In the genomic region with DNA sequence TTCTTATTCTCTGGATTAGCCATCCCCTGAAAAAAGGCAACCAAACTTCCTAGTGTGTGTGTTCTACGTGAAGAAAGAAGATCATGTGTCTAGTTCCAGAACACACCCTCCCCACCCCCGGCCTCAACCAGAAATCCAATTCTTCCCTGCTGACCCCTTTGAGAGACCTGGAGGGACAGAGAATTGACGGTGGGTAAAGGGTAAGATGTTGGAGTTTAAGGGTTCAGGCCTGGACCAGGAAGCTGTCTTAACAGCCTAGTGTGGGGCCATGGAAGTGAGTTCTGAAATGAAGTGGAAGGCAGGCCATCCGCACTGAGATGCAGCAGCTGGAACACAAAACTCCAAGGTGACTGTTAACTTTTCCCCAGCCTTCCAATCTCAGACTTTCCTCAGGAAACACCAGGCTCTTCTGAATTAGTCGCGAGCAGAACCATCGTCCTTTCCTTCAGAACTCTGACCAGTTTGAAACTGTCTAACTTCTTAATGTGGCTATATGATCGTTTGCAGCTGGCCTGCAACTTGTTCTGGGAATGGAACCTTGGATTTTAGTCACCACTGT, we compare ENCODE assay signal across 8 cellular contexts. TPM values are rescaled to one million over a fixed set of nuclear protein-coding genes. Genes with fewer than 3 reads are reported as not detected.
DNase-seq lines count a peak whose midpoint lies in the region; ATAC-seq and TF ChIP-seq lines count a peak whose summit lies in the region.

No MANE protein-coding gene starts in this region.

- H2BK120ac ChIP-seq in mesenchymal stem cell (ENCODE audit: low read depth, low read length) = peak overlapping the region; percentile 21

- peak overlapping the region; percentile 64 to 75 (median 75) for H3K4me3 ChIP-seq in breast epithelium
- H3K4me3 ChIP-seq in mesenchymal stem cell (ENCODE audit: insufficient read depth in 1 of 2, low read depth in 1 of 2, low read length in 2 of 2) = peak overlapping the region; percentile 53 to 95
- H3K4me3 ChIP-seq in vagina = peak overlapping the region; percentile 52 to 91

- intact Hi-C loops in breast epithelium (cut with DNase I; ENCODE audit: low total_unique reads) = no loop called here
- intact Hi-C loops in vagina (cut with DNase I) = no loop called here

- TF ChIP-seq POLR2A in breast epithelium (IDR thresholded peaks at IDR 0.05) (no peak), vagina (IDR thresholded peaks at IDR 0.05) (no peak)

- peak overlapping the region; percentile 100 for H3K9ac ChIP-seq in mesenchymal stem cell (ENCODE audit: low read length)

- H4K8ac ChIP-seq in mesenchymal stem cell (ENCODE audit: low read length) = peak overlapping the region; percentile 92

- no peaks in the 10 kb centered on the region for H3K27me3 Mint-ChIP-seq in activated naive CD4-positive, alpha-beta T cell treated with anti-CD3 and anti-CD28 coated beads, Interleukin-2, amount 50 U/mL, for 24 hours

- H3K36me3 Mint-ChIP-seq in activated naive CD4-positive, alpha-beta T cell treated with anti-CD3 and anti-CD28 coated beads, Interleukin-2, amount 50 U/mL, for 24 hours = peaks cover 37% of the 10 kb centered on the region

- H2AFZ ChIP-seq in mesenchymal stem cell (ENCODE audit: low read depth, low read length) = peak overlapping the region; percentile 32

- H3K4me1 Mint-ChIP-seq in activated naive CD4-positive, alpha-beta T cell treated with anti-CD3 and anti-CD28 coated beads, Interleukin-2, amount 50 U/mL, for 24 hours = peaks cover 40% of the 10 kb centered on the region

- H3K4me1 ChIP-seq in breast epithelium (peaks cover 0 to 8% of the 10 kb centered on the region in 2 donors), mesenchymal stem cell (ENCODE audit: control insufficient read depth, insufficient read depth, low read depth, low read length) (peaks cover 14% of the 10 kb centered on the region), vagina (peaks cover 47% of the 10 kb centered on the region)

- peak overlapping the region; percentile 98 for H3K4me3 Mint-ChIP-seq in activated naive CD4-positive, alpha-beta T cell treated with anti-CD3 and anti-CD28 coated beads, Interleukin-2, amount 50 U/mL, for 24 hours

- no peak overlapping the region for H2BK5ac ChIP-seq in mesenchymal stem cell (ENCODE audit: low read depth, low read length, poor library complexity, severe bottlenecking)

- no peak for ATAC-seq in GM21447 (IDR thresholded peaks at IDR 0.05; ENCODE audit: unreplicated experiment)
- ATAC-seq in HG02852 (IDR thresholded peaks at IDR 0.05; ENCODE audit: unreplicated experiment) = no peak

- no peak for DNase-seq in activated naive CD4-positive, alpha-beta T cell treated with Interleukin-2 at 50 U/mL for 16 hours
- DNase-seq in breast epithelium (ENCODE audit: low spot score in 2 of 2) (no peak), mesenchymal stem cell (no peak), vagina (ENCODE audit: extremely low spot score in 2 of 2) (no peak), SIG-M5 (lab: John Stamatoyannopoulos, UW) (no peak)

- no peaks in the 10 kb centered on the region for H3K27me3 ChIP-seq in breast epithelium
- no peaks in the 10 kb centered on the region for H3K27me3 ChIP-seq in mesenchymal stem cell (ENCODE audit: control insufficient read depth in 1 of 2, insufficient read depth in 1 of 2, low read length in 2 of 2)
- H3K27me3 ChIP-seq in vagina = no peaks in the 10 kb centered on the region

- peak overlapping the region in 1 of 2 experiments; percentile 83 for H3K23ac ChIP-seq in mesenchymal stem cell (ENCODE audit: low read length in 2 of 2)

- H3K27ac ChIP-seq in breast epithelium (peak overlapping the region; percentile 86 to 90), mesenchymal stem cell (ENCODE audit: low read length, poor library complexity, severe bottlenecking) (peak overlapping the region; percentile 48), vagina (peak overlapping the region; percentile 86)

- peak overlapping the region; percentile 15 to 61 for H2BK12ac ChIP-seq in mesenchymal stem cell (ENCODE audit: low read length in 2 of 2)

- H3K14ac ChIP-seq in mesenchymal stem cell (ENCODE audit: low read length in 2 of 2) = peak overlapping the region in 1 of 2 experiments; percentile 76

- no peaks in the 10 kb centered on the region for H3K36me3 ChIP-seq in breast epithelium
- peaks cover 9 to 38% of the 10 kb centered on the region in 2 experiments for H3K36me3 ChIP-seq in mesenchymal stem cell (ENCODE audit: control insufficient read depth in 1 of 2, insufficient read depth in 2 of 2, low read depth in 1 of 2, low read length in 2 of 2)
- H3K36me3 ChIP-seq in vagina = peaks cover 0 to 30% of the 10 kb centered on the region in 2 donors

- H2BK15ac ChIP-seq in mesenchymal stem cell (ENCODE audit: low read depth, poor library complexity, severe bottlenecking) = peak overlapping the region; percentile 41

- peaks cover 9% of the 10 kb centered on the region for H3K79me1 ChIP-seq in mesenchymal stem cell (replicated peaks; ENCODE audit: low read length, poor library complexity, severe bottlenecking)

- peak overlapping the region; percentile 84 for H2AK5ac ChIP-seq in mesenchymal stem cell (ENCODE audit: low read length, severe bottlenecking)

- H3K4ac ChIP-seq in mesenchymal stem cell (ENCODE audit: low read depth in 1 of 2, low read length in 2 of 2) = peak overlapping the region; percentile 66 to 89

- H3K27ac Mint-ChIP-seq in activated naive CD4-positive, alpha-beta T cell treated with anti-CD3 and anti-CD28 coated beads, Interleukin-2, amount 50 U/mL, for 24 hours = peak overlapping the region; percentile 98

- WGBS in mesenchymal stem cell = 52% methylated on average over 7 of the region's 8 CpGs

- peak overlapping the region; percentile 73 for H4K91ac ChIP-seq in mesenchymal stem cell (ENCODE audit: low read length)

- H3K9me3 ChIP-seq in breast epithelium = no peaks in the 10 kb centered on the region
- no peaks in the 10 kb centered on the region for H3K9me3 ChIP-seq in mesenchymal stem cell (ENCODE audit: control insufficient read depth, low read length)
- no peaks in the 10 kb centered on the region for H3K9me3 ChIP-seq in vagina

- no peaks in the 10 kb centered on the region for H3K9me3 Mint-ChIP-seq in activated naive CD4-positive, alpha-beta T cell treated with anti-CD3 and anti-CD28 coated beads, Interleukin-2, amount 50 U/mL, for 24 hours

- TF ChIP-seq CTCF in breast epithelium (IDR thresholded peaks at IDR 0.05) (no peak), vagina (IDR thresholded peaks at IDR 0.05) (no peak)

- peak overlapping the region; percentile 56 for H3K4me2 ChIP-seq in mesenchymal stem cell (ENCODE audit: low read length, poor library complexity, severe bottlenecking)

- H3K18ac ChIP-seq in mesenchymal stem cell (ENCODE audit: low read depth in 1 of 2, low read length in 2 of 2) = peak overlapping the region; percentile 7 to 77

RNA-seq across cellular contexts. Expression of a gene that starts 0.8 kb away (rescaled TPM):
- total RNA-seq in breast epithelium (1,000 to 10,000 TPM; 1,604 to 2,277 (median 1,692) TPM), vagina (1,089 TPM)
- 9,229 TPM for polyA plus RNA-seq in mesenchymal stem cell (2013, experiment 1 of 2)
- 8,918 TPM for polyA plus RNA-seq in mesenchymal stem cell (2013, experiment 2 of 2)
